9 cellular contexts compared by ENCODE assay signal in genomic region chr16:66933776-66934137, GRCh38. TPM values are rescaled to one million over a fixed set of nuclear protein-coding genes. Genes with fewer than 3 reads are reported as not detected.
A peak's percentile ranks its signal among the peaks of the same experiment; 100 is the strongest.
DNase-seq lines count a peak whose midpoint lies in the region; ATAC-seq and TF ChIP-seq lines count a peak whose summit lies in the region.
"Had no signal": no experiment of that assay in that cellular context is flagged by ENCODE, and none has a peak within 500 bp of the region (broad histone marks: within the 10 kb centered on the region; RNA-seq: fewer than 3 reads in every experiment).

No MANE protein-coding gene starts in this region.

- H3K4me3 ChIP-seq in GM12864 (ENCODE audit: low read depth, low read length) = peak overlapping the region; percentile 97

- TF ChIP-seq CTCF in GM12864 (IDR thresholded peaks at IDR 0.05; ENCODE audit: low read depth, low read length, missing control alignments) = no peak

- peak; percentile 6 for ATAC-seq in HG03439 (IDR thresholded peaks at IDR 0.05; ENCODE audit: unreplicated experiment)

- no peak for DNase-seq in GM12864 (ENCODE audit: low read depth)
- peak; percentile 47 for DNase-seq in activated T-cell treated with anti-CD3 and anti-CD28 coated beads for 24 hours (ENCODE audit: low read depth)
- DNase-seq in hepatic stellate cell (ENCODE audit: low spot score) = peak; percentile 32
- DNase-seq in stimulated activated CD4-positive, alpha-beta T cell treated with anti-CD3 and anti-CD28 coated beads, Interleukin-12 subunit alpha, Interleukin-12 subunit beta, amount 100 ng/mL, for 4 hours = peak; percentile 52
- no peak for DNase-seq in NCI-H69 (lab: John Stamatoyannopoulos, UW)
- no peak for DNase-seq in NCI-H2081 (lab: John Stamatoyannopoulos, UW)
- DNase-seq in dermis blood vessel endothelial cell = no peak

RNA-seq across cellular contexts. Expression of gene CIAO2B, which starts 0.4 kb away (rescaled TPM):
- total RNA-seq in dermis blood vessel endothelial cell = 117 and 188 TPM in 2 replicates

RNA-seq across cellular contexts. Expression of gene CES2, which starts 1.6 kb away (rescaled TPM):
- total RNA-seq in dermis blood vessel endothelial cell = 14.1 and 21.2 TPM in 2 replicates

RNA-seq across cellular contexts. Expression of gene RRAD, which starts 8.4 kb away (rescaled TPM):
- 0.84 and 1.9 TPM in 2 replicates for total RNA-seq in dermis blood vessel endothelial cell
- total RNA-seq: SK-MEL-5 had no signal

RNA-seq across cellular contexts. Expression of gene CDH16, which starts 15.1 kb away (rescaled TPM):
- total RNA-seq in dermis blood vessel endothelial cell = 0.65 and 1.2 TPM in 2 replicates
- total RNA-seq: SK-MEL-5 had no signal

RNA-seq across cellular contexts. Expression of gene CES3, which starts 27.3 kb away (rescaled TPM):
- not detected in 2 replicates for total RNA-seq in dermis blood vessel endothelial cell

Comparison
In these comparisons a context has a peak if more than half of its experiments do, and no peak if none do; other contexts are left out.
1. DNase-seq: peak in activated T-cell treated with anti-CD3 and anti-CD28 coated beads for 24 hours (single experiment), hepatic stellate cell (single experiment) and stimulated activated CD4-positive, alpha-beta T cell treated with anti-CD3 and anti-CD28 coated beads, Interleukin-12 subunit alpha, Interleukin-12 subunit beta, amount 100 ng/mL, for 4 hours (single experiment); none in GM12864 (single experiment), NCI-H69 (single experiment), NCI-H2081 (0 of 2) and dermis blood vessel endothelial cell (single experiment).